ENCODE assay signal across 11 cellular contexts in genomic region chr20:46108435-46108841, GRCh38. TPM values are rescaled to one million over a fixed set of nuclear protein-coding genes. Genes with fewer than 3 reads are reported as not detected.
DNase-seq lines count a peak whose midpoint lies in the region; ATAC-seq and TF ChIP-seq lines count a peak whose summit lies in the region.
"Had no signal": no experiment of that assay in that cellular context is flagged by ENCODE, and none has a peak within 500 bp of the region (broad histone marks: within the 10 kb centered on the region; RNA-seq: fewer than 3 reads in every experiment).

No MANE protein-coding gene starts in this region.

- H2AFZ ChIP-seq in hepatocyte: no peak overlapping the region

- no peaks in the 10 kb centered on the region for H4K20me1 ChIP-seq in hepatocyte (ENCODE audit: insufficient read depth, poor library complexity, severe bottlenecking)

- peak overlapping the region; percentile 58 for H3K4me3 Mint-ChIP-seq in memory B cell
- no peak overlapping the region for H3K4me3 Mint-ChIP-seq in endothelial cell (ENCODE audit: unreplicated experiment)

- H3K9me3 Mint-ChIP-seq in memory B cell: no peaks in the 10 kb centered on the region
- H3K9me3 Mint-ChIP-seq in endothelial cell (ENCODE audit: unreplicated experiment): no peaks in the 10 kb centered on the region

- H3K36me3 ChIP-seq in hepatocyte (replicated peaks; ENCODE audit: insufficient read depth, low read depth): no peaks in the 10 kb centered on the region
- H3K36me3 ChIP-seq: esophagus muscularis mucosa, vagina had no signal

- H3K4me2 ChIP-seq in hepatocyte: no peak overlapping the region
- H3K4me2 ChIP-seq: SK-N-SH had no signal

- no peaks in the 10 kb centered on the region for H3K27me3 Mint-ChIP-seq in memory B cell
- H3K27me3 Mint-ChIP-seq in endothelial cell (ENCODE audit: unreplicated experiment): peaks cover 2% of the 10 kb centered on the region

- ATAC-seq in GM18861 (IDR thresholded peaks at IDR 0.05; ENCODE audit: unreplicated experiment): peak; percentile 78
- ATAC-seq in GM21717 (IDR thresholded peaks at IDR 0.05; ENCODE audit: unreplicated experiment): peak; percentile 66
- ATAC-seq in HG03442 (IDR thresholded peaks at IDR 0.05; ENCODE audit: unreplicated experiment): peak; percentile 76
- ATAC-seq in memory B cell (ENCODE audit: low read depth): peak; percentile 87

- H3K27ac Mint-ChIP-seq in memory B cell: peak overlapping the region; percentile 90
- H3K27ac Mint-ChIP-seq in endothelial cell (ENCODE audit: unreplicated experiment): no peak overlapping the region

- no peak for TF ChIP-seq CTCF in endothelial cell (IDR thresholded peaks at IDR 0.05; ENCODE audit: unreplicated experiment)
- no peak for TF ChIP-seq CTCF in hepatocyte (IDR thresholded peaks at IDR 0.05; ENCODE audit: poor library complexity)

- H3K4me1 ChIP-seq in hepatocyte (ENCODE audit: insufficient read depth): no peaks in the 10 kb centered on the region
- H3K4me1 ChIP-seq: vagina had no signal

- WGBS in hepatocyte (ENCODE audit: low lambda C conversion rate, missing lambda C conversion rate): 89% methylated on average over 5 of the region's 5 CpGs

- peaks cover 58% of the 10 kb centered on the region for H3K27me3 ChIP-seq in hepatocyte
- H3K27me3 ChIP-seq: vagina had no signal

- H3K27ac ChIP-seq in substantia nigra (ENCODE audit: low read depth, low read length, poor library complexity, severe bottlenecking) (no peak overlapping the region), hepatocyte (no peak overlapping the region)
- H3K27ac ChIP-seq: esophagus muscularis mucosa, vagina had no signal

- peak; percentile 28 to 67 for DNase-seq in memory B cell (ENCODE audit: low spot score in 2 of 2)
- DNase-seq in endothelial cell (ENCODE audit: low spot score): no peak
- no peak for DNase-seq in substantia nigra (lab: John Stamatoyannopoulos, UW)
- no peak for DNase-seq in NCI-H2196 treated with DMSO at 0.1 percent for 48 hours (lab: John Stamatoyannopoulos, UW; ENCODE audit: unreplicated experiment)
- DNase-seq in hepatocyte (ENCODE audit: low spot score): no peak
- DNase-seq: SK-N-SH had no signal

- no peaks in the 10 kb centered on the region for H3K79me2 ChIP-seq in hepatocyte

- H3K9me3 ChIP-seq in hepatocyte (ENCODE audit: low read depth): no peaks in the 10 kb centered on the region
- H3K9me3 ChIP-seq: esophagus muscularis mucosa, SK-N-SH, vagina had no signal

- no peaks in the 10 kb centered on the region for H3K9me2 ChIP-seq in hepatocyte (replicated peaks; ENCODE audit: insufficient read depth)
- H3K9me2 ChIP-seq: SK-N-SH had no signal

- H3K36me3 Mint-ChIP-seq in memory B cell (no peaks in the 10 kb centered on the region), endothelial cell (ENCODE audit: low read depth, unreplicated experiment) (no peaks in the 10 kb centered on the region)

- peaks cover 31% of the 10 kb centered on the region for H3K4me1 Mint-ChIP-seq in memory B cell
- peaks cover 10% of the 10 kb centered on the region for H3K4me1 Mint-ChIP-seq in endothelial cell (ENCODE audit: unreplicated experiment)

- H3K4me3 ChIP-seq in hepatocyte: no peak overlapping the region
- H3K4me3 ChIP-seq: esophagus muscularis mucosa, vagina had no signal

RNA-seq across cellular contexts. Expression of gene CD40, which starts 9.7 kb away (rescaled TPM):
- total RNA-seq in endothelial cell (ENCODE audit: unreplicated experiment): 69.4 TPM
- 2.8 and 3.2 TPM in 2 replicates for total RNA-seq in hepatocyte
- polyA plus RNA-seq in hepatocyte: 8.0 and 10.3 TPM in 2 replicates
- polyA plus RNA-seq: SK-N-SH had no signal

RNA-seq across cellular contexts. Expression of gene NCOA5, which starts 18.7 kb away (rescaled TPM):
- total RNA-seq in endothelial cell (ENCODE audit: unreplicated experiment) (34.9 TPM), hepatocyte (24.0 and 25.6 TPM in 2 replicates)
- polyA plus RNA-seq in hepatocyte: 24.1 and 26.2 TPM in 2 replicates

Comparison
In these comparisons a context has a peak if more than half of its experiments do, and no peak if none do; other contexts are left out.
1. DNase-seq: peak in memory B cell (2 of 2); none in endothelial cell (single experiment), substantia nigra (0 of 49), NCI-H2196 treated with DMSO at 0.1 percent for 48 hours (single experiment) and hepatocyte (single experiment).
2. RNA of gene CD40, which starts 9.7 kb away (total RNA-seq): 69.4 TPM in endothelial cell (single experiment); 2.8 to 3.2 TPM in hepatocyte; every median in the first group is over 10 times any median in the second.
3. Peak in every context shown above with its lines, with median percentiles within 50 percentile points of each other: ATAC-seq.